ENCODE assay signal across 7 cellular contexts in the genomic region with DNA sequence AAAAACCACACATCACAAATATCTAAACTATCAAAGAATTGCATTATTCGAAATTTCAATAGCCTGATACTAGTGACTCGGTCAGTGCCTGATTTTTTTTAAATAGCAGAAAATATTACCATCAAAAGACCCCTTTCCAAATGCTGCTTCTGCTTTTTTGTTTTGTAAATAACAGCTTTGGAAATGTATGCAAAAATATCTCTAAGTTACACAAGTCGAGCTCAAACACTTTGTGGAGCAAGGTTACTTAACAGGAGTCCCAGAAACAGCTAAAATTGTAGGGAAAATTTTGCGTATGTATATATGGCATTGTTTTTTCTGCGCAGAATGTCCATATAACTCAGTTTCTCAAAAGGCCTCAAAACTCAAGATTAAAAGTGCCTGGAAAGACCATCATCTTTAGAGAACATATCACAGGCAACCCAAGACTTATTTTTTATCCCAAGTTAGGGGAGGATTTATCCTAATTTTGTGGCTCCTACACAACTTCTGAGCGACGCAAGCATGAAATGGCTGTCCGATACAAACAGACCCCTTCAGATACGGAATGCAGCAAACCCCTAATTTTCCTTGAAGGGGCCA. TPM values are rescaled to one million over a fixed set of nuclear protein-coding genes. Genes with fewer than 3 reads are reported as not detected.
DNase-seq lines count a peak whose midpoint lies in the region; ATAC-seq and TF ChIP-seq lines count a peak whose summit lies in the region.

No MANE protein-coding gene starts in this region.

- H3K9me3 ChIP-seq in HEK293 (ENCODE audit: control insufficient read depth, insufficient read depth, low read depth, low read length) (no peaks in the 10 kb centered on the region), iPS DF 6.9 (ENCODE audit: control insufficient read depth, insufficient read depth, low read length) (no peaks in the 10 kb centered on the region), spleen (no peaks in the 10 kb centered on the region)

- POLR2A ChIA-PET in HEK293 (lab: Yijun Ruan, JAX), result interaction anchor here (0.9 to 1.8 kb wide), 2 partner anchors 10 to 18 kb away, joined by 3 to 7 read pairs; no protein-coding TSS in a partner anchor
- POLR2A ChIA-PET in WTC11 (lab: Charles Lee), result no interaction called here

- DNase-seq in WTC11 (ENCODE audit: low spot score), result no peak
- DNase-seq in iPS DF 6.9 (ENCODE audit: low read depth, low spot score), result no peak
- DNase-seq in spleen, result no peak
- no peak for DNase-seq in COLO829 (ENCODE audit: low spot score)
- DNase-seq in NCI-H524 treated with DMSO at 0.1 percent for 48 hours (lab: John Stamatoyannopoulos, UW), result no peak

- WGBS in iPS DF 6.9 (ENCODE audit: insufficient coverage, insufficient read length), result 100% methylated on average over 1 of the region's 9 CpGs
- WGBS in spleen, 5 donors, result 18 to 26% (median 24%) methylated on average over 9 of the region's 9 CpGs

- no peaks in the 10 kb centered on the region for H3K27me3 ChIP-seq in iPS DF 6.9 (ENCODE audit: control insufficient read depth, insufficient read depth, low read length)
- H3K27me3 ChIP-seq in spleen (replicated peaks in 1 of 7), result no peaks in the 10 kb centered on the region

- H3K4me3 ChIP-seq in HEK293 (ENCODE audit: low read depth, low read length), result peak overlapping the region; percentile 94
- H3K4me3 ChIP-seq in iPS DF 6.9 (ENCODE audit: low read length), result peak overlapping the region; percentile 82; the same call in 1 of the 2 replicates
- peak overlapping the region; percentile 59 to 92 (median 81) for H3K4me3 ChIP-seq in spleen

- no peak for ATAC-seq in WTC11
- no peak for ATAC-seq in GM19455 (IDR thresholded peaks at IDR 0.05; ENCODE audit: unreplicated experiment)

- H3K27ac ChIP-seq in HEK293 (ENCODE audit: extremely low read depth, low read depth, low read length) (peak overlapping the region; percentile 89; the same call in 1 of the 2 replicates), iPS DF 6.9 (ENCODE audit: low read length) (no peak overlapping the region), spleen (peak overlapping the region in 7 of 8 donors; percentile 92 to 97 (median 97))

- H3K9me3 Mint-ChIP-seq in WTC11, result no peaks in the 10 kb centered on the region

- 0 out of 2 replicates have a peak overlapping the region, but pooled peaks have one; percentile 36 for H3K27ac Mint-ChIP-seq in WTC11

- TF ChIP-seq POLR2A in spleen (IDR thresholded peaks at IDR 0.05), result no peak

- peak overlapping the region; percentile 78 for H3K4me3 Mint-ChIP-seq in WTC11

- peaks cover 5% of the 10 kb centered on the region; the same call in 1 of the 2 replicates for H3K4me1 ChIP-seq in HEK293 (ENCODE audit: control insufficient read depth, insufficient read depth, low read length)
- H3K4me1 ChIP-seq in iPS DF 6.9 (ENCODE audit: control insufficient read depth, insufficient read depth, low read length), result no peaks in the 10 kb centered on the region
- peaks cover 5 to 54% (median 23%) of the 10 kb centered on the region in 6 donors for H3K4me1 ChIP-seq in spleen

- no peaks in the 10 kb centered on the region for H3K36me3 Mint-ChIP-seq in WTC11

- H3K36me3 ChIP-seq in HEK293 (ENCODE audit: control insufficient read depth in 2 of 2, insufficient read depth in 1 of 2, low read length in 2 of 2) (no peaks in the 10 kb centered on the region), iPS DF 6.9 (ENCODE audit: control insufficient read depth, insufficient read depth, low read length) (no peaks in the 10 kb centered on the region), spleen (peaks cover 0 to 8% (median 0%) of the 10 kb centered on the region in 6 donors)

- CTCF ChIA-PET in HEK293 (lab: Yijun Ruan, JAX) (interaction anchor here (0.6 kb wide), 1 partner anchor 9 kb away, joined by 3 read pairs; no protein-coding TSS in a partner anchor), WTC11 (lab: Charles Lee) (no interaction called here)

- H3K4me1 Mint-ChIP-seq in WTC11, result peaks cover 29% of the 10 kb centered on the region

- intact Hi-C loops in spleen (cut with DNase I; ENCODE audit: low total_unique reads), result loop anchor here (10.0 kb wide), 2 partner anchors 55 to 125 kb away; no protein-coding TSS in a partner anchor

- TF ChIP-seq CTCF in HEK293 (tag by site-specific recombination; IDR thresholded peaks at IDR 0.05) (no peak), WTC11 (IDR thresholded peaks at IDR 0.05) (no peak), spleen (IDR thresholded peaks at IDR 0.05 in 8 of 11, conservative IDR thresholded peaks at IDR 0.05 in 3 of 11) (no peak)

- H3K27me3 Mint-ChIP-seq in WTC11 (ENCODE audit: low read depth), result no peaks in the 10 kb centered on the region; the same call in 1 of the 2 replicates

TF ChIP-seq in HEK293, 187 proteins besides CTCF, POLR2A, EP300 and RAD21 (continues in another document):
- TF ChIP-seq ZNF785 (tag by site-specific recombination; IDR thresholded peaks at IDR 0.05), result no peak
- TF ChIP-seq ZNF621 (tag by site-specific recombination; IDR thresholded peaks at IDR 0.05), result no peak
- TF ChIP-seq, protein P1, sequence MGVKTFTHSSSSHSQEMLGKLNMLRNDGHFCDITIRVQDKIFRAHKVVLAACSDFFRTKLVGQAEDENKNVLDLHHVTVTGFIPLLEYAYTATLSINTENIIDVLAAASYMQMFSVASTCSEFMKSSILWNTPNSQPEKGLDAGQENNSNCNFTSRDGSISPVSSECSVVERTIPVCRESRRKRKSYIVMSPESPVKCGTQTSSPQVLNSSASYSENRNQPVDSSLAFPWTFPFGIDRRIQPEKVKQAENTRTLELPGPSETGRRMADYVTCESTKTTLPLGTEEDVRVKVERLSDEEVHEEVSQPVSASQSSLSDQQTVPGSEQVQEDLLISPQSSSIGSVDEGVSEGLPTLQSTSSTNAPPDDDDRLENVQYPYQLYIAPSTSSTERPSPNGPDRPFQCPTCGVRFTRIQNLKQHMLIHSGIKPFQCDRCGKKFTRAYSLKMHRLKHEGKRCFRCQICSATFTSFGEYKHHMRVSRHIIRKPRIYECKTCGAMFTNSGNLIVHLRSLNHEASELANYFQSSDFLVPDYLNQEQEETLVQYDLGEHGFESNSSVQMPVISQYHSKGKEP (tag by site-specific recombination; IDR thresholded peaks at IDR 0.05), result no peak
- TF ChIP-seq ZNF768 (tag by site-specific recombination; IDR thresholded peaks at IDR 0.05), result no peak
- TF ChIP-seq, protein P2, sequence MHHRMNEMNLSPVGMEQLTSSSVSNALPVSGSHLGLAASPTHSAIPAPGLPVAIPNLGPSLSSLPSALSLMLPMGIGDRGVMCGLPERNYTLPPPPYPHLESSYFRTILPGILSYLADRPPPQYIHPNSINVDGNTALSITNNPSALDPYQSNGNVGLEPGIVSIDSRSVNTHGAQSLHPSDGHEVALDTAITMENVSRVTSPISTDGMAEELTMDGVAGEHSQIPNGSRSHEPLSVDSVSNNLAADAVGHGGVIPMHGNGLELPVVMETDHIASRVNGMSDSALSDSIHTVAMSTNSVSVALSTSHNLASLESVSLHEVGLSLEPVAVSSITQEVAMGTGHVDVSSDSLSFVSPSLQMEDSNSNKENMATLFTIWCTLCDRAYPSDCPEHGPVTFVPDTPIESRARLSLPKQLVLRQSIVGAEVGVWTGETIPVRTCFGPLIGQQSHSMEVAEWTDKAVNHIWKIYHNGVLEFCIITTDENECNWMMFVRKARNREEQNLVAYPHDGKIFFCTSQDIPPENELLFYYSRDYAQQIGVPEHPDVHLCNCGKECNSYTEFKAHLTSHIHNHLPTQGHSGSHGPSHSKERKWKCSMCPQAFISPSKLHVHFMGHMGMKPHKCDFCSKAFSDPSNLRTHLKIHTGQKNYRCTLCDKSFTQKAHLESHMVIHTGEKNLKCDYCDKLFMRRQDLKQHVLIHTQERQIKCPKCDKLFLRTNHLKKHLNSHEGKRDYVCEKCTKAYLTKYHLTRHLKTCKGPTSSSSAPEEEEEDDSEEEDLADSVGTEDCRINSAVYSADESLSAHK (tag by site-specific recombination; IDR thresholded peaks at IDR 0.05), result 0 out of 2 replicates have a peak, but pooled peaks have one; percentile 9
- no peak for TF ChIP-seq ZBTB48 (tag by site-specific recombination; IDR thresholded peaks at IDR 0.05)

TF ChIP-seq in WTC11, 78 proteins besides CTCF, POLR2A, EP300 and RAD21:
- TF ChIP-seq JUN (CRISPR knock-in tag; IDR thresholded peaks at IDR 0.05) (no peak), ETV6 (CRISPR knock-in tag; IDR thresholded peaks at IDR 0.05) (no peak), MYBL2 (CRISPR knock-in tag; IDR thresholded peaks at IDR 0.05) (no peak), ZNF219 (CRISPR knock-in tag; IDR thresholded peaks at IDR 0.05; ENCODE audit: borderline replicate concordance) (no peak), ZNF396 (CRISPR knock-in tag; IDR thresholded peaks at IDR 0.05; ENCODE audit: borderline replicate concordance) (no peak), CBFB (CRISPR knock-in tag; IDR thresholded peaks at IDR 0.05; ENCODE audit: low read depth) (no peak)
- TF ChIP-seq, protein P3, sequence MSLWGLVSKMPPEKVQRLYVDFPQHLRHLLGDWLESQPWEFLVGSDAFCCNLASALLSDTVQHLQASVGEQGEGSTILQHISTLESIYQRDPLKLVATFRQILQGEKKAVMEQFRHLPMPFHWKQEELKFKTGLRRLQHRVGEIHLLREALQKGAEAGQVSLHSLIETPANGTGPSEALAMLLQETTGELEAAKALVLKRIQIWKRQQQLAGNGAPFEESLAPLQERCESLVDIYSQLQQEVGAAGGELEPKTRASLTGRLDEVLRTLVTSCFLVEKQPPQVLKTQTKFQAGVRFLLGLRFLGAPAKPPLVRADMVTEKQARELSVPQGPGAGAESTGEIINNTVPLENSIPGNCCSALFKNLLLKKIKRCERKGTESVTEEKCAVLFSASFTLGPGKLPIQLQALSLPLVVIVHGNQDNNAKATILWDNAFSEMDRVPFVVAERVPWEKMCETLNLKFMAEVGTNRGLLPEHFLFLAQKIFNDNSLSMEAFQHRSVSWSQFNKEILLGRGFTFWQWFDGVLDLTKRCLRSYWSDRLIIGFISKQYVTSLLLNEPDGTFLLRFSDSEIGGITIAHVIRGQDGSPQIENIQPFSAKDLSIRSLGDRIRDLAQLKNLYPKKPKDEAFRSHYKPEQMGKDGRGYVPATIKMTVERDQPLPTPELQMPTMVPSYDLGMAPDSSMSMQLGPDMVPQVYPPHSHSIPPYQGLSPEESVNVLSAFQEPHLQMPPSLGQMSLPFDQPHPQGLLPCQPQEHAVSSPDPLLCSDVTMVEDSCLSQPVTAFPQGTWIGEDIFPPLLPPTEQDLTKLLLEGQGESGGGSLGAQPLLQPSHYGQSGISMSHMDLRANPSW (CRISPR knock-in tag; conservative IDR thresholded peaks at IDR 0.05; ENCODE audit: low read depth), result no peak

RNA-seq across cellular contexts. Expression of a gene that starts 1.4 kb away (rescaled TPM):
- total RNA-seq in WTC11 (2021) (19.6 to 32.5 TPM (median 21.8 TPM) in 3 replicates), spleen (10 to 100 TPM; 26.0 to 46.5 (median 33.4) TPM)
- polyA plus RNA-seq in spleen, result 1 to 10 TPM; 6.3 to 8.2 (median 6.6) TPM
